In the genomic region with DNA sequence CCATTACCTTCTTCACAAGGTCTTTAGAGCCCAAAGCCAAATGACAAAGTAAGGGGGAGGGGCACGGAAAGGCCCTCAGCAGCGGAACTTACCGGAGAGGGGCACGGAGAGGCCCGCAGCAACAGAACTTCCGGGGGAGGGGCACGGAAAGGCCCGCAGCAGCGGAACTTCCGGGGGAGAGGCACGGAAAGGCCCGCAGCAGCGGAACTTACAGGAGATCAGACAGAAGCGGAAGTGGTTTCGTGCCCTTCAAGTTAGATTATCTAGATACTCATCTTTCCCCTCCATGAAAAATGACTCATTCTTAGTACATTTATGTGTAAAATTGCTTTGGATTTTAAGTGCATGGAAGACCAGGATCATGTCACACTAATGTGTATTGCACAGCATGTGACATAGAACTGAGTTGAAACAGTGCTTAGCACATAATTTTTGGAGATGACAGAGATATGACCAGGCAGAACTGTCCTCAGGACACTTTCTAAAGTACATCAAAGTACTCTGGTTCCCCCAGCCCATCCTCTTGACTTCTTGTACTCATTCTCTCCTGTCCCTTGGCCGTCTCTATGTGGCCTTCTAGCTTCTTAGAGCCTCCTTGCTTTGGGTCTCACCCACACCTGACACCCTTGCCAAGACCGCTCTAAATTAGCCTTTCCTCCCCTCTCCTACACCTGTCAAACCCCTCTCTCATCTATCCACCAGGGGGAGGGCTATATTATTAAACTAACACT, we compare ENCODE assay signal across 8 cellular contexts. TPM values are rescaled to one million over a fixed set of nuclear protein-coding genes. Genes with fewer than 3 reads are reported as not detected.
A peak's percentile ranks its signal among the peaks of the same experiment; 100 is the strongest.
DNase-seq lines count a peak whose midpoint lies in the region; ATAC-seq and TF ChIP-seq lines count a peak whose summit lies in the region.

No MANE protein-coding gene starts in this region.

- peaks cover 20% of the 10 kb centered on the region for H3K4me1 Mint-ChIP-seq in activated T-helper 1 cell treated with anti-CD3 and anti-CD28 coated beads, Interleukin-12 subunit alpha, Interleukin-12 subunit beta, Interleukin-2, Interleukin-4 antibody, amounts not matched to agents 30 ng/mL and 10 ng/mL and 1 ng/mL, durations not matched to agents 14 hours and 24 hours and 36 hours (ENCODE audit: low read depth)
- H3K4me1 Mint-ChIP-seq in stimulated activated naive B cell treated with anti-CD40 and anti-IgM and Interleukin-4, amounts not matched to agents 10 μg/mL and 1 μg/mL and 100 μg/mL, for 72 hours = peaks cover 16 to 30% of the 10 kb centered on the region in 2 donors

- H3K9me3 ChIP-seq in Peyer's patch = no peaks in the 10 kb centered on the region
- H3K9me3 ChIP-seq in left lung = no peaks in the 10 kb centered on the region

- H3K36me3 ChIP-seq in Peyer's patch (no peaks in the 10 kb centered on the region), left lung (no peaks in the 10 kb centered on the region)

- H3K27ac Mint-ChIP-seq in activated T-helper 1 cell treated with anti-CD3 and anti-CD28 coated beads, Interleukin-12 subunit alpha, Interleukin-12 subunit beta, Interleukin-2, Interleukin-4 antibody, amounts not matched to agents 30 ng/mL and 10 ng/mL and 1 ng/mL, durations not matched to agents 14 hours and 24 hours and 36 hours = peak overlapping the region; percentile 82
- peak overlapping the region; percentile 87 for H3K27ac Mint-ChIP-seq in stimulated activated naive B cell treated with anti-CD40 and anti-IgM and Interleukin-4, amounts not matched to agents 10 μg/mL and 1 μg/mL and 100 μg/mL, for 72 hours

- H3K4me1 ChIP-seq in Peyer's patch = no peaks in the 10 kb centered on the region
- no peaks in the 10 kb centered on the region for H3K4me1 ChIP-seq in left lung

- DNase-seq in DMS53 (lab: John Stamatoyannopoulos, UW) = peak; percentile 78
- no peak for DNase-seq in DMS53 treated with DMSO at 0.1 percent for 48 hours (lab: John Stamatoyannopoulos, UW; ENCODE audit: unreplicated experiment)
- DNase-seq in Peyer's patch = peak in 2 of 3 donors; percentile 62 to 79
- DNase-seq in activated T-helper 1 cell treated with anti-CD3 and anti-CD28 coated beads, Interleukin-12 subunit alpha, Interleukin-12 subunit beta, Interleukin-2, Interleukin-4 antibody, amounts not matched to agents 30 ng/mL and 10 ng/mL and 1 ng/mL, durations not matched to agents 14 hours and 24 hours and 36 hours (ENCODE audit: low spot score) = peak; percentile 69
- DNase-seq in left lung = peak; percentile 52 to 84
- peak; percentile 75 for DNase-seq in stimulated activated naive B cell treated with anti-CD40 and anti-IgM and Interleukin-4, amounts not matched to agents 10 μg/mL and 1 μg/mL and 100 μg/mL, for 72 hours
- no peak for DNase-seq in NCI-H226

- intact Hi-C loops in activated T-helper 1 cell treated with anti-CD3 and anti-CD28 coated beads, Interleukin-12 subunit alpha, Interleukin-12 subunit beta, Interleukin-2, Interleukin-4 antibody, amounts not matched to agents 30 ng/mL and 10 ng/mL and 1 ng/mL, durations not matched to agents 14 hours and 24 hours and 36 hours (cut with micrococcal nuclease) = loop anchor here (1.0 to 5.0 kb wide), 2 partner anchors 46 to 275 kb away; partner anchors contain the start of genes MPHOSPH8 and ZMYM5
- intact Hi-C loops in left lung (cut with DNase I) = no loop called here

- peak; percentile 77 for ATAC-seq in HG02973 (IDR thresholded peaks at IDR 0.05; ENCODE audit: unreplicated experiment)
- peak; percentile 53 for ATAC-seq in left lung
- peak; percentile 89 to 92 for ATAC-seq in stimulated activated naive B cell treated with anti-CD40 and anti-IgM and Interleukin-4, amounts not matched to agents 10 μg/mL and 1 μg/mL and 100 μg/mL, for 72 hours (replicated peaks)

- no peak for TF ChIP-seq CTCF in Peyer's patch (IDR thresholded peaks at IDR 0.05)
- TF ChIP-seq CTCF in left lung (IDR thresholded peaks at IDR 0.05) = no peak

- H3K27me3 Mint-ChIP-seq in activated T-helper 1 cell treated with anti-CD3 and anti-CD28 coated beads, Interleukin-12 subunit alpha, Interleukin-12 subunit beta, Interleukin-2, Interleukin-4 antibody, amounts not matched to agents 30 ng/mL and 10 ng/mL and 1 ng/mL, durations not matched to agents 14 hours and 24 hours and 36 hours (ENCODE audit: insufficient read depth) = peaks cover 6% of the 10 kb centered on the region
- H3K27me3 Mint-ChIP-seq in stimulated activated naive B cell treated with anti-CD40 and anti-IgM and Interleukin-4, amounts not matched to agents 10 μg/mL and 1 μg/mL and 100 μg/mL, for 72 hours = peaks cover 17 to 36% of the 10 kb centered on the region in 2 donors

- H3K27me3 ChIP-seq in Peyer's patch = no peaks in the 10 kb centered on the region
- H3K27me3 ChIP-seq in left lung = no peaks in the 10 kb centered on the region

- no peak for TF ChIP-seq POLR2A in Peyer's patch (IDR thresholded peaks at IDR 0.05)

- peak overlapping the region in 1 of 4 donors; percentile 21 for H3K27ac ChIP-seq in Peyer's patch
- H3K27ac ChIP-seq in left lung = no peak overlapping the region

- H3K4me3 Mint-ChIP-seq in activated T-helper 1 cell treated with anti-CD3 and anti-CD28 coated beads, Interleukin-12 subunit alpha, Interleukin-12 subunit beta, Interleukin-2, Interleukin-4 antibody, amounts not matched to agents 30 ng/mL and 10 ng/mL and 1 ng/mL, durations not matched to agents 14 hours and 24 hours and 36 hours = peak overlapping the region; percentile 78
- H3K4me3 Mint-ChIP-seq in stimulated activated naive B cell treated with anti-CD40 and anti-IgM and Interleukin-4, amounts not matched to agents 10 μg/mL and 1 μg/mL and 100 μg/mL, for 72 hours = peak overlapping the region; percentile 83 to 84

- peak overlapping the region in 3 of 4 donors; percentile 12 to 29 (median 19) for H3K4me3 ChIP-seq in Peyer's patch
- H3K4me3 ChIP-seq in left lung = peak overlapping the region in 1 of 2 donors; percentile 4

- H3K36me3 Mint-ChIP-seq in activated T-helper 1 cell treated with anti-CD3 and anti-CD28 coated beads, Interleukin-12 subunit alpha, Interleukin-12 subunit beta, Interleukin-2, Interleukin-4 antibody, amounts not matched to agents 30 ng/mL and 10 ng/mL and 1 ng/mL, durations not matched to agents 14 hours and 24 hours and 36 hours (ENCODE audit: low read depth) = peaks cover 4% of the 10 kb centered on the region
- peaks cover 5 to 21% of the 10 kb centered on the region in 2 donors for H3K36me3 Mint-ChIP-seq in stimulated activated naive B cell treated with anti-CD40 and anti-IgM and Interleukin-4, amounts not matched to agents 10 μg/mL and 1 μg/mL and 100 μg/mL, for 72 hours

- H3K9me3 Mint-ChIP-seq in activated T-helper 1 cell treated with anti-CD3 and anti-CD28 coated beads, Interleukin-12 subunit alpha, Interleukin-12 subunit beta, Interleukin-2, Interleukin-4 antibody, amounts not matched to agents 30 ng/mL and 10 ng/mL and 1 ng/mL, durations not matched to agents 14 hours and 24 hours and 36 hours = peaks cover 10% of the 10 kb centered on the region
- peaks cover 16 to 19% of the 10 kb centered on the region in 2 donors for H3K9me3 Mint-ChIP-seq in stimulated activated naive B cell treated with anti-CD40 and anti-IgM and Interleukin-4, amounts not matched to agents 10 μg/mL and 1 μg/mL and 100 μg/mL, for 72 hours

RNA-seq across cellular contexts. Expression of gene TPTE2, which starts 25.7 kb away (rescaled TPM):
- not detected for total RNA-seq in Peyer's patch
- total RNA-seq in activated T-helper 1 cell treated with anti-CD3 and anti-CD28 coated beads, Interleukin-12 subunit alpha, Interleukin-12 subunit beta, Interleukin-2, Interleukin-4 antibody, amounts not matched to agents 30 ng/mL and 10 ng/mL and 1 ng/mL, durations not matched to agents 14 hours and 24 hours and 36 hours = not detected in 2 replicates
- total RNA-seq in left lung = under 1 TPM in 1 of 2 donors, not detected in 1; 0.16 TPM

RNA-seq across cellular contexts. Expression of gene MPHOSPH8, which starts 46.4 kb away (rescaled TPM):
- total RNA-seq in Peyer's patch = 100 to 1,000 TPM in 1 of 4 donors, 10 to 100 TPM in 3; 33.1 to 117 (median 45.6) TPM
- total RNA-seq in activated T-helper 1 cell treated with anti-CD3 and anti-CD28 coated beads, Interleukin-12 subunit alpha, Interleukin-12 subunit beta, Interleukin-2, Interleukin-4 antibody, amounts not matched to agents 30 ng/mL and 10 ng/mL and 1 ng/mL, durations not matched to agents 14 hours and 24 hours and 36 hours = 42.9 and 44.3 TPM in 2 replicates
- total RNA-seq in left lung = 10 to 100 TPM; 30.9 to 32.4 TPM

Comparison
In these comparisons a context has a peak if more than half of its experiments do, and no peak if none do; other contexts are left out.
1. DNase-seq: peak in DMS53 (single experiment), Peyer's patch (2 of 3), activated T-helper 1 cell treated with anti-CD3 and anti-CD28 coated beads, Interleukin-12 subunit alpha, Interleukin-12 subunit beta, Interleukin-2, Interleukin-4 antibody, amounts not matched to agents 30 ng/mL and 10 ng/mL and 1 ng/mL, durations not matched to agents 14 hours and 24 hours and 36 hours (single experiment), left lung (2 of 2) and stimulated activated naive B cell treated with anti-CD40 and anti-IgM and Interleukin-4, amounts not matched to agents 10 μg/mL and 1 μg/mL and 100 μg/mL, for 72 hours (single experiment); none in DMS53 treated with DMSO at 0.1 percent for 48 hours (single experiment) and NCI-H226 (single experiment).
2. Peak in every context shown above with its lines, with median percentiles within 50 percentile points of each other: ATAC-seq.